14 cellular contexts compared by ENCODE assay signal in the genomic region with DNA sequence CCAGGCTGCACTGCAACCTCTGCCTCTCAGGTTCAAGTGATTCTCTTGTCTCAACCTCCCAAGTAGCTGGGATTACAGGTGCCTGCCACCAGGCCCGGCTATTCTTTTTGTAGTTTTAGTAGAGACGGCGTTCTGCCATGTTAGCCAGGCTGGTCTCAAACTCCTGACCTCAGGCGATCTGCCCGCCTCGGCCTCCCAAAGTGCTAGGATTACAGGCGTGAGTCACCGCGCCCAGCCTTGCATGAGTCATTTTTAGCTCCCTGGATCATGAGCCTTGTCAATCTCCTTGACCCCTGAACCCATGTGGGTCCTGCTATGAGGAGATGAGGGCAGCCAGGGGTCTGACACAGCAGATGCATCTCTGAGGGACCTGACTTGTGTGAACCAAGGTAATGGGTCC. TPM values are rescaled to one million over a fixed set of nuclear protein-coding genes. Genes with fewer than 3 reads are reported as not detected.
"Had no signal": no experiment of that assay in that cellular context is flagged by ENCODE, and none has a peak within 500 bp of the region (broad histone marks: within the 10 kb centered on the region; RNA-seq: fewer than 3 reads in every experiment).

No MANE protein-coding gene starts in this region.

RNA-seq across cellular contexts. Expression of a gene that starts 0.8 kb away (rescaled TPM):
- total RNA-seq: activated CD8-positive, alpha-beta memory T cell treated with anti-CD3 and anti-CD28 coated beads, Interleukin-2, amount 10 ng/mL, durations not matched to agents 7 days and 5 days; body of pancreas; dermis microvascular lymphatic vessel endothelial cell; endodermal cell; foreskin keratinocyte; left colon; lung; mononuclear cell; naive thymus-derived CD8-positive, alpha-beta T cell; posterior vena cava; right cardiac atrium; subcutaneous adipose tissue; T-helper 2 cell treated with Interferon-gamma antibody and Interleukin-4, amounts not matched to agents 100 ng/mL and 5 ng/mL, for 36 hours; tibial nerve had no signal

RNA-seq across cellular contexts. Expression of a gene that starts 27.9 kb away (rescaled TPM):
- total RNA-seq: activated CD8-positive, alpha-beta memory T cell treated with anti-CD3 and anti-CD28 coated beads, Interleukin-2, amount 10 ng/mL, durations not matched to agents 7 days and 5 days; body of pancreas; dermis microvascular lymphatic vessel endothelial cell; foreskin keratinocyte; mononuclear cell; naive thymus-derived CD8-positive, alpha-beta T cell; posterior vena cava; right cardiac atrium; subcutaneous adipose tissue; T-helper 2 cell treated with Interferon-gamma antibody and Interleukin-4, amounts not matched to agents 100 ng/mL and 5 ng/mL, for 36 hours; tibial nerve had no signal

RNA-seq across cellular contexts. Expression of a gene that starts 36.5 kb away (rescaled TPM):
- total RNA-seq: activated CD8-positive, alpha-beta memory T cell treated with anti-CD3 and anti-CD28 coated beads, Interleukin-2, amount 10 ng/mL, durations not matched to agents 7 days and 5 days; body of pancreas; dermis microvascular lymphatic vessel endothelial cell; foreskin keratinocyte; left colon; lung; mononuclear cell; naive thymus-derived CD8-positive, alpha-beta T cell; posterior vena cava; right cardiac atrium; subcutaneous adipose tissue; T-helper 2 cell treated with Interferon-gamma antibody and Interleukin-4, amounts not matched to agents 100 ng/mL and 5 ng/mL, for 36 hours; tibial nerve had no signal

RNA-seq across cellular contexts. Expression of a gene that starts 53.9 kb away (rescaled TPM):
- total RNA-seq: activated CD8-positive, alpha-beta memory T cell treated with anti-CD3 and anti-CD28 coated beads, Interleukin-2, amount 10 ng/mL, durations not matched to agents 7 days and 5 days; body of pancreas; dermis microvascular lymphatic vessel endothelial cell; endodermal cell; foreskin keratinocyte; left colon; lung; mononuclear cell; naive thymus-derived CD8-positive, alpha-beta T cell; posterior vena cava; right cardiac atrium; subcutaneous adipose tissue; T-helper 2 cell treated with Interferon-gamma antibody and Interleukin-4, amounts not matched to agents 100 ng/mL and 5 ng/mL, for 36 hours; tibial nerve had no signal
